Comparison of ENCODE assay signal across 1 cellular context in genomic region chr10:18325889-18326531, GRCh38.
TF ChIP-seq lines count a peak whose summit lies in the region.

No MANE protein-coding gene starts in this region.

TF ChIP-seq in IMR-90, 13 proteins besides CTCF, POLR2A, EP300 and RAD21 (continued from another document):
- TF ChIP-seq MAFK (IDR thresholded peaks at IDR 0.05; ENCODE audit: low read depth, low read length) (no peak), MXI1 (IDR thresholded peaks at IDR 0.05; ENCODE audit: borderline replicate concordance, low read depth, low read length) (no peak)
